In the genomic region with DNA sequence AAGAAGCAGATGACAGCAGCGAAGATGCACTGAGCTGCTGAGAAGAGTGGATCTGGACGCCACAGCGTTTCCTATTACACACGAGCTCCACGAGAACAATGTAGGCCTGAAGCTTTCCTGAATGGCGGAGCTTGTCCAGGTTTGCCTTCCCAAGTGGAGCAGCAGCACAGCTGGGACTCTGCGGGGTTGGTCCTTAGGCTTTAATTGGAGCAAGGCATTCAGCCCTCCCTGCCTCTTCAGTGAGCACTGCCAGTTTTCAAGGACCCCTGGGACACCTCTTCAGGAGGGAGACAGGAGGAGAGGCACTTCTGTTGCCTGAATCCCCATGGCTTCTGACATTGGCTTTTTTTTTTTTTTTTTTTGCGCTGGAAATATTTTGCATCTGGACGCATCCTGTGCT, we compare ENCODE assay signal across 11 cellular contexts.
DNase-seq lines count a peak whose midpoint lies in the region; ATAC-seq and TF ChIP-seq lines count a peak whose summit lies in the region.
"Had no signal": no experiment of that assay in that cellular context is flagged by ENCODE, and none has a peak within 500 bp of the region (broad histone marks: within the 10 kb centered on the region; RNA-seq: fewer than 3 reads in every experiment).

No MANE protein-coding gene starts in this region.

- no peaks in the 10 kb centered on the region for H3K27me3 ChIP-seq in left ventricle myocardium inferior (ENCODE audit: low read depth)
- no peaks in the 10 kb centered on the region for H3K27me3 ChIP-seq in testis
- H3K27me3 ChIP-seq in MM.1S (replicated peaks; ENCODE audit: insufficient read depth, low read length) = no peaks in the 10 kb centered on the region

- peak; percentile 89 for DNase-seq in NCI-H1436 treated with DMSO at 0.1 percent for 48 hours (lab: John Stamatoyannopoulos, UW)
- DNase-seq in NCI-H510A (lab: John Stamatoyannopoulos, UW) = peak; percentile 15
- DNase-seq in left ventricle myocardium inferior = no peak
- no peak for DNase-seq in testis
- DNase-seq in MM.1S = no peak
- no peak for DNase-seq in T1000 (lab: John Stamatoyannopoulos, UW)
- DNase-seq: immature natural killer cell, NCI-H526 treated with DMSO at 0.1 percent for 48 hours, SHP77 treated with DMSO at 0.1 percent for 48 hours had no signal

- H3K4me3 ChIP-seq in left ventricle myocardium inferior (no peak overlapping the region), testis (no peak overlapping the region), MM.1S (ENCODE audit: low read length) (no peak overlapping the region)
- H3K4me3 ChIP-seq: K562 had no signal

- 54 to 56% methylated on average over 9 of the region's 9 CpGs for WGBS in testis, 2 donors

- H3K9ac ChIP-seq in MM.1S (ENCODE audit: low read length) = no peak overlapping the region

- no peaks in the 10 kb centered on the region for H3K9me2 ChIP-seq in MM.1S (replicated peaks; ENCODE audit: insufficient read depth, low read length)

- H3K4me1 ChIP-seq in left ventricle myocardium inferior (peaks cover 23% of the 10 kb centered on the region), testis (peaks cover 23% of the 10 kb centered on the region), MM.1S (ENCODE audit: low read length) (no peaks in the 10 kb centered on the region)

- H3K79me2 ChIP-seq in MM.1S (ENCODE audit: low read length) = no peaks in the 10 kb centered on the region

- no peaks in the 10 kb centered on the region for H4K20me1 ChIP-seq in MM.1S (ENCODE audit: insufficient read depth, low read length)

- peak overlapping the region; percentile 69 for H3K27ac ChIP-seq in left ventricle myocardium inferior (replicated peaks)
- H3K27ac ChIP-seq in testis = peak overlapping the region; percentile 49 to 59
- H3K27ac ChIP-seq in MM.1S (ENCODE audit: low read length) = no peak overlapping the region

- H3K36me3 ChIP-seq in left ventricle myocardium inferior = peaks cover 5% of the 10 kb centered on the region
- H3K36me3 ChIP-seq in testis (ENCODE audit: low read depth, missing control alignments) = no peaks in the 10 kb centered on the region
- no peaks in the 10 kb centered on the region for H3K36me3 ChIP-seq in MM.1S (replicated peaks; ENCODE audit: insufficient read depth, low read length)

- no peak for ATAC-seq in HG03520 (IDR thresholded peaks at IDR 0.05; ENCODE audit: unreplicated experiment)
- ATAC-seq: K562 had no signal

- H3F3A ChIP-seq in MM.1S (ENCODE audit: insufficient read depth, low read length) = no peaks in the 10 kb centered on the region

- intact Hi-C loops in left ventricle myocardium inferior (cut with micrococcal nuclease) (no loop called here), testis (cut with DNase I; ENCODE audit: low total_unique reads) (no loop called here)

- H3K9me3 ChIP-seq in left ventricle myocardium inferior (replicated peaks) (no peaks in the 10 kb centered on the region), testis (no peaks in the 10 kb centered on the region), MM.1S (replicated peaks; ENCODE audit: insufficient read depth, low read length) (no peaks in the 10 kb centered on the region)

- no peak overlapping the region for H2AFZ ChIP-seq in MM.1S (ENCODE audit: low read length)

- no peak for TF ChIP-seq POLR2A in testis (IDR thresholded peaks at IDR 0.05)

- no peak overlapping the region for H3K4me2 ChIP-seq in MM.1S (ENCODE audit: low read depth, low read length)

- TF ChIP-seq CTCF in left ventricle myocardium inferior (IDR thresholded peaks at IDR 0.05; ENCODE audit: borderline replicate concordance) = no peak
- no peak for TF ChIP-seq CTCF in testis (IDR thresholded peaks at IDR 0.05)
- TF ChIP-seq CTCF in MM.1S (IDR thresholded peaks at IDR 0.05; ENCODE audit: low read length) = no peak

Comparison
In these comparisons a context has a peak if more than half of its experiments do, and no peak if none do; other contexts are left out.
1. DNase-seq: peak in NCI-H1436 treated with DMSO at 0.1 percent for 48 hours (single experiment) and NCI-H510A (single experiment); none in left ventricle myocardium inferior (single experiment), testis (single experiment), MM.1S (single experiment) and T1000 (single experiment).